In genomic region chr11:35907648-35908431, GRCh38 we compare ENCODE assay signal across 2 cellular contexts.
TF ChIP-seq lines count a peak whose summit lies in the region.

No MANE protein-coding gene starts in this region.

TF ChIP-seq in liver, 16 proteins besides CTCF, POLR2A, EP300 and RAD21 (continued from another document):
- TF ChIP-seq REST (IDR thresholded peaks at IDR 0.05) (no peak), SP1 (IDR thresholded peaks at IDR 0.05) (peak; percentile 26), FOXA1 (IDR thresholded peaks at IDR 0.05) (no peak), RXRA (IDR thresholded peaks at IDR 0.05) (no peak), EGR1 (IDR thresholded peaks at IDR 0.05; ENCODE audit: low read depth in 2 of 2) (no peak), FOXA2 (IDR thresholded peaks at IDR 0.05) (no peak), HNF4A (conservative IDR thresholded peaks at IDR 0.05) (no peak), TAF1 (conservative IDR thresholded peaks at IDR 0.05) (no peak), ZBTB33 (IDR thresholded peaks at IDR 0.05) (no peak), JUND (IDR thresholded peaks at IDR 0.05) (no peak), NR2F2 (IDR thresholded peaks at IDR 0.05) (peak; percentile 51)
TF ChIP-seq in liver: peak in this region for 2.

TF ChIP-seq in HepG2, 621 proteins besides CTCF, POLR2A, EP300 and RAD21 (continued from another document):
- TF ChIP-seq THAP7 (CRISPR knock-in tag; IDR thresholded peaks at IDR 0.05), result no peak
- no peak for TF ChIP-seq REL (CRISPR knock-in tag; conservative IDR thresholded peaks at IDR 0.05)
- no peak for TF ChIP-seq ZKSCAN5 (CRISPR knock-in tag; IDR thresholded peaks at IDR 0.05)
- TF ChIP-seq THAP8 (CRISPR knock-in tag; IDR thresholded peaks at IDR 0.05; ENCODE audit: borderline replicate concordance), result no peak
TF ChIP-seq in HepG2: peak in this region for 0.
